ENCODE assay signal across 18 cellular contexts in genomic region chr7:68185641-68186040, GRCh38.
DNase-seq lines count a peak whose midpoint lies in the region; FAIRE-seq and TF ChIP-seq lines count a peak whose summit lies in the region.
"Had no signal": no experiment of that assay in that cellular context is flagged by ENCODE, and none has a peak within 500 bp of the region (broad histone marks: within the 10 kb centered on the region; RNA-seq: fewer than 3 reads in every experiment).

No MANE protein-coding gene starts in this region.

- CTCF ChIA-PET in activated naive CD4-positive, alpha-beta T cell treated with anti-CD3 and anti-CD28 coated beads, Interleukin-2, amount 10 ng/mL, durations not matched to agents 7 days and 5 days (lab: Charles Lee): no interaction called here

- TF ChIP-seq CTCF in HFFc6 (IDR thresholded peaks at IDR 0.05): no peak
- no peak for TF ChIP-seq CTCF in osteocyte (IDR thresholded peaks at IDR 0.05)

- H3K27me3 Mint-ChIP-seq in activated naive CD4-positive, alpha-beta T cell treated with anti-CD3 and anti-CD28 coated beads, Interleukin-2, amount 10 ng/mL, durations not matched to agents 7 days and 5 days: no peaks in the 10 kb centered on the region
- H3K27me3 Mint-ChIP-seq in HFFc6 (ENCODE audit: insufficient read depth): no peaks in the 10 kb centered on the region
- no peaks in the 10 kb centered on the region for H3K27me3 Mint-ChIP-seq in osteocyte (ENCODE audit: unreplicated experiment)
- H3K27me3 Mint-ChIP-seq: B cell; naive B cell; stimulated activated naive CD8-positive, alpha-beta T cell treated with anti-CD3 and anti-CD28 coated beads, Interleukin-15, Interleukin-2, amounts not matched to agents 100 ng/mL and 50 ng/mL, for 24 hours had no signal

- no peaks in the 10 kb centered on the region for H3K36me3 Mint-ChIP-seq in activated naive CD4-positive, alpha-beta T cell treated with anti-CD3 and anti-CD28 coated beads, Interleukin-2, amount 10 ng/mL, durations not matched to agents 7 days and 5 days
- H3K36me3 Mint-ChIP-seq in HFFc6 (ENCODE audit: low read depth): no peaks in the 10 kb centered on the region; the same call in 1 of the 2 replicates
- no peaks in the 10 kb centered on the region for H3K36me3 Mint-ChIP-seq in osteocyte (ENCODE audit: unreplicated experiment)
- H3K36me3 Mint-ChIP-seq: naive B cell had no signal

- no peak overlapping the region for H3K27ac ChIP-seq in substantia nigra (ENCODE audit: low read depth, low read length, poor library complexity, severe bottlenecking)
- H3K27ac ChIP-seq: ascending aorta, colonic mucosa, vagina had no signal

- peaks cover 35% of the 10 kb centered on the region for H3K9me3 Mint-ChIP-seq in activated naive CD4-positive, alpha-beta T cell treated with anti-CD3 and anti-CD28 coated beads, Interleukin-2, amount 10 ng/mL, durations not matched to agents 7 days and 5 days
- H3K9me3 Mint-ChIP-seq in HFFc6 (peaks cover 47% of the 10 kb centered on the region), osteocyte (ENCODE audit: unreplicated experiment) (no peaks in the 10 kb centered on the region)

- no peak overlapping the region for H3K27ac Mint-ChIP-seq in activated naive CD4-positive, alpha-beta T cell treated with anti-CD3 and anti-CD28 coated beads, Interleukin-2, amount 10 ng/mL, durations not matched to agents 7 days and 5 days
- H3K27ac Mint-ChIP-seq in HFFc6 (no peak overlapping the region), osteocyte (ENCODE audit: unreplicated experiment) (no peak overlapping the region)
- H3K27ac Mint-ChIP-seq: B cell; naive B cell; stimulated activated naive CD8-positive, alpha-beta T cell treated with anti-CD3 and anti-CD28 coated beads, Interleukin-15, Interleukin-2, amounts not matched to agents 100 ng/mL and 50 ng/mL, for 24 hours had no signal

- DNase-seq in D341Med (ENCODE audit: low spot score) (peak; percentile 68), NCI-H146 (lab: John Stamatoyannopoulos, UW) (peak; percentile 97), NCI-H510A (lab: John Stamatoyannopoulos, UW) (peak; percentile 30), HFFc6 (no peak), osteocyte (ENCODE audit: extremely low spot score, unreplicated experiment) (no peak), substantia nigra (lab: John Stamatoyannopoulos, UW) (no peak)
- no peak for DNase-seq in activated naive CD4-positive, alpha-beta T cell treated with anti-CD3 and anti-CD28 coated beads, Interleukin-2, amount 10 ng/mL, durations not matched to agents 7 days and 5 days
- DNase-seq: activated CD4-positive, alpha-beta T cell treated with anti-CD3 and anti-CD28 coated beads for 1 hour; activated gamma-delta T cell treated with Interleukin-2 at 50 U/mL for 16 hours; colonic mucosa; foreskin melanocyte; naive B cell had no signal

- no peak overlapping the region for H3K4me3 Mint-ChIP-seq in activated naive CD4-positive, alpha-beta T cell treated with anti-CD3 and anti-CD28 coated beads, Interleukin-2, amount 10 ng/mL, durations not matched to agents 7 days and 5 days
- H3K4me3 Mint-ChIP-seq in HFFc6 (no peak overlapping the region), osteocyte (ENCODE audit: unreplicated experiment) (no peak overlapping the region)
- H3K4me3 Mint-ChIP-seq: B cell; naive B cell; stimulated activated naive CD8-positive, alpha-beta T cell treated with anti-CD3 and anti-CD28 coated beads, Interleukin-15, Interleukin-2, amounts not matched to agents 100 ng/mL and 50 ng/mL, for 24 hours had no signal

- FAIRE-seq in islet of Langerhans (lab: Jason Lieb, UNC): peak; percentile 41
- FAIRE-seq: endothelial cell of umbilical vein had no signal

- H3K4me1 Mint-ChIP-seq in activated naive CD4-positive, alpha-beta T cell treated with anti-CD3 and anti-CD28 coated beads, Interleukin-2, amount 10 ng/mL, durations not matched to agents 7 days and 5 days: no peaks in the 10 kb centered on the region
- no peaks in the 10 kb centered on the region for H3K4me1 Mint-ChIP-seq in HFFc6 (ENCODE audit: low read depth)
- H3K4me1 Mint-ChIP-seq in osteocyte (ENCODE audit: unreplicated experiment): no peaks in the 10 kb centered on the region
- H3K4me1 Mint-ChIP-seq: B cell, naive B cell had no signal

Comparison
In these comparisons a context has a peak if more than half of its experiments do, and no peak if none do; other contexts are left out.
1. DNase-seq: peak in D341Med (single experiment), NCI-H146 (single experiment) and NCI-H510A (single experiment); none in activated naive CD4-positive, alpha-beta T cell treated with anti-CD3 and anti-CD28 coated beads, Interleukin-2, amount 10 ng/mL, durations not matched to agents 7 days and 5 days (single experiment), HFFc6 (single experiment), osteocyte (single experiment) and substantia nigra (0 of 49).